In the genomic region with DNA sequence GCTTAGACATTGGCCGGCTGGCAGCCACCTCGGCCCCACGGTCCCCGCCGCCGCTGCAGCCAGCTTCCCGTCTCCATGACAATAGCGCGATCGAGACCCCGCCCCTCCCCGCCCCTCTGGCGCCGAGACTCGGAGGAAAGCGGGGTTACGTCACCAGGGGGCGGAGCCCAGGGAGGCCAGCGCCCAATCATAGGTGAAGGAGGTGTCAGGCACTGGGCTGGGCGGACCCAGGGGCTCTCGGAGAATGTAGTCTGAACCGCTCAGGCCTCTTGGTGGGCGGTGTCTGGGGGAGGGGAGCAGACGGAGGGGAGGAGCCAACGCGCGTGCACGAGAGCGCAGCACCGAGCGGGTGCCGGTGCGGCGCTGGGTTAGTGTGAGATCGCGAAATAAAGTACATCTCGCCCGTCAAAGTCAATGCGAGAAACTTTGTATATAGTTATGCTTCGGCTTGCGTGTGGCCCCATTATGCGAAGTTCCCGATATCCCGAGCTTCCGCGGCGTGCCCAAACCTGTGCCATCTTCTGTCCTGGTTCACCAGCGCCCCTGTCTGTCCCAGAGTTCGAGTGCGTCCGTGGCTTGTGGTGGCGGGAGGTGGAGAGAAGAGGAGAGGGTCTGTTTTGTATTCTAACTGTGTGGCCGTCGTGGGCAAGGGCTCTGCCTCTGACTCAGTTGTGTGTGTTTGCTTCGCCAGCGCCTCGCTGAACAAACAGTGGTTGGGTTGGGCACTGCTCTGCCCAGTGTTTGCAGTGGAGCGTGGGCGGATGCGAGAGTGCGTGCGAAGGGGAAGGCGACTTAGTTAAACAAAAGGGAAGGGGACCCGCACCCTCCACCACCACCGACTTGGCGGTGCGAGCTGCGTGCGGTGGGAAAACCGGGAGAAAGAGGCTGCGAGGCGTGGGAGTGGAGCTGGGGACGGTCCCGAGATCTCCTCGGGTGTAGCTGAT, we compare ENCODE assay signal across 1 cellular context.
TF ChIP-seq lines count a peak whose summit lies in the region.

No MANE protein-coding gene starts in this region.

TF ChIP-seq in HEK293, 187 proteins besides CTCF, POLR2A, EP300 and RAD21 (continued from another document and continues in another):
- TF ChIP-seq KLF17 (tag by site-specific recombination; IDR thresholded peaks at IDR 0.05) (peak; percentile 66), PATZ1 (tag by site-specific recombination; IDR thresholded peaks at IDR 0.05) (peak; percentile 26; the same call in 1 of the 2 replicates), GLIS2 (tag by site-specific recombination; IDR thresholded peaks at IDR 0.05) (peak; percentile 46; the same call in 1 of the 2 replicates), SP2 (tag by site-specific recombination; IDR thresholded peaks at IDR 0.05) (peak; percentile 92), ZNF335 (tag by site-specific recombination; conservative IDR thresholded peaks at IDR 0.05) (peak; percentile 87), SP3 (tag by site-specific recombination; IDR thresholded peaks at IDR 0.05) (peak; percentile 97), WT1 (tag by site-specific recombination; IDR thresholded peaks at IDR 0.05) (0 out of 2 replicates have a peak, but pooled peaks have one; percentile 9), ZNF548 (tag by site-specific recombination; IDR thresholded peaks at IDR 0.05) (peak; percentile 29; the same call in 1 of the 2 replicates), ZXDB (tag by site-specific recombination; IDR thresholded peaks at IDR 0.05) (peak; percentile 61; the same call in 1 of the 2 replicates), PRDM2 (tag by site-specific recombination; IDR thresholded peaks at IDR 0.05; ENCODE audit: borderline replicate concordance) (no peak), KLF16 (tag by site-specific recombination; IDR thresholded peaks at IDR 0.05) (peak; percentile 64), KLF10 (tag by site-specific recombination; IDR thresholded peaks at IDR 0.05) (peak; percentile 61; the same call in 1 of the 2 replicates), SCRT2 (tag by site-specific recombination; IDR thresholded peaks at IDR 0.05) (no peak), ZNF132 (tag by site-specific recombination; IDR thresholded peaks at IDR 0.05; ENCODE audit: borderline replicate concordance) (no peak), ZNF121 (tag by site-specific recombination; IDR thresholded peaks at IDR 0.05) (no peak), ZIC2 (tag by site-specific recombination; IDR thresholded peaks at IDR 0.05) (no peak), ZEB2 (tag by site-specific recombination; IDR thresholded peaks at IDR 0.05) (peak; percentile 64; the same call in 1 of the 2 replicates), ZNF670 (tag by site-specific recombination; IDR thresholded peaks at IDR 0.05; ENCODE audit: low read depth) (no peak), YY2 (tag by site-specific recombination; IDR thresholded peaks at IDR 0.05) (no peak), ZNF274 (IDR thresholded peaks at IDR 0.05; ENCODE audit: low read length) (no peak), ZNF274 (tag by site-specific recombination; IDR thresholded peaks at IDR 0.05; ENCODE audit: borderline replicate concordance) (no peak), ZFP37 (tag by site-specific recombination; IDR thresholded peaks at IDR 0.05) (no peak), ZNF114 (tag by site-specific recombination; IDR thresholded peaks at IDR 0.05) (no peak), ZNF600 (tag by site-specific recombination; IDR thresholded peaks at IDR 0.05) (peak; percentile 39; the same call in 1 of the 2 replicates), ZBTB17 (tag by site-specific recombination; IDR thresholded peaks at IDR 0.05) (no peak), ZNF366 (tag by site-specific recombination; conservative IDR thresholded peaks at IDR 0.05) (no peak), ZNF624 (tag by site-specific recombination; IDR thresholded peaks at IDR 0.05) (no peak), ZNF223 (tag by site-specific recombination; IDR thresholded peaks at IDR 0.05) (peak; percentile 68; the same call in 1 of the 2 replicates), ZFHX2 (tag by site-specific recombination; conservative IDR thresholded peaks at IDR 0.05) (peak; percentile 85), MZF1 (tag by site-specific recombination; IDR thresholded peaks at IDR 0.05; ENCODE audit: borderline replicate concordance) (no peak), ZNF16 (tag by site-specific recombination; IDR thresholded peaks at IDR 0.05; ENCODE audit: low read depth) (no peak)
- TF ChIP-seq, protein P1, sequence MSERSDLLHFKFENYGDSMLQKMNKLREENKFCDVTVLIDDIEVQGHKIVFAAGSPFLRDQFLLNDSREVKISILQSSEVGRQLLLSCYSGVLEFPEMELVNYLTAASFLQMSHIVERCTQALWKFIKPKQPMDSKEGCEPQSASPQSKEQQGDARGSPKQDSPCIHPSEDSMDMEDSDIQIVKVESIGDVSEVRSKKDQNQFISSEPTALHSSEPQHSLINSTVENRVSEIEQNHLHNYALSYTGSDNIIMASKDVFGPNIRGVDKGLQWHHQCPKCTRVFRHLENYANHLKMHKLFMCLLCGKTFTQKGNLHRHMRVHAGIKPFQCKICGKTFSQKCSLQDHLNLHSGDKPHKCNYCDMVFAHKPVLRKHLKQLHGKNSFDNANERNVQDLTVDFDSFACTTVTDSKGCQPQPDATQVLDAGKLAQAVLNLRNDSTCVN (tag by site-specific recombination; optimal IDR thresholded peaks at IDR 0.05) = peak; percentile 84
- TF ChIP-seq, protein P2, sequence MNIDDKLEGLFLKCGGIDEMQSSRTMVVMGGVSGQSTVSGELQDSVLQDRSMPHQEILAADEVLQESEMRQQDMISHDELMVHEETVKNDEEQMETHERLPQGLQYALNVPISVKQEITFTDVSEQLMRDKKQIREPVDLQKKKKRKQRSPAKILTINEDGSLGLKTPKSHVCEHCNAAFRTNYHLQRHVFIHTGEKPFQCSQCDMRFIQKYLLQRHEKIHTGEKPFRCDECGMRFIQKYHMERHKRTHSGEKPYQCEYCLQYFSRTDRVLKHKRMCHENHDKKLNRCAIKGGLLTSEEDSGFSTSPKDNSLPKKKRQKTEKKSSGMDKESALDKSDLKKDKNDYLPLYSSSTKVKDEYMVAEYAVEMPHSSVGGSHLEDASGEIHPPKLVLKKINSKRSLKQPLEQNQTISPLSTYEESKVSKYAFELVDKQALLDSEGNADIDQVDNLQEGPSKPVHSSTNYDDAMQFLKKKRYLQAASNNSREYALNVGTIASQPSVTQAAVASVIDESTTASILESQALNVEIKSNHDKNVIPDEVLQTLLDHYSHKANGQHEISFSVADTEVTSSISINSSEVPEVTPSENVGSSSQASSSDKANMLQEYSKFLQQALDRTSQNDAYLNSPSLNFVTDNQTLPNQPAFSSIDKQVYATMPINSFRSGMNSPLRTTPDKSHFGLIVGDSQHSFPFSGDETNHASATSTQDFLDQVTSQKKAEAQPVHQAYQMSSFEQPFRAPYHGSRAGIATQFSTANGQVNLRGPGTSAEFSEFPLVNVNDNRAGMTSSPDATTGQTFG (tag by site-specific recombination; IDR thresholded peaks at IDR 0.05; ENCODE audit: borderline replicate concordance) = no peak
- TF ChIP-seq, protein P3, sequence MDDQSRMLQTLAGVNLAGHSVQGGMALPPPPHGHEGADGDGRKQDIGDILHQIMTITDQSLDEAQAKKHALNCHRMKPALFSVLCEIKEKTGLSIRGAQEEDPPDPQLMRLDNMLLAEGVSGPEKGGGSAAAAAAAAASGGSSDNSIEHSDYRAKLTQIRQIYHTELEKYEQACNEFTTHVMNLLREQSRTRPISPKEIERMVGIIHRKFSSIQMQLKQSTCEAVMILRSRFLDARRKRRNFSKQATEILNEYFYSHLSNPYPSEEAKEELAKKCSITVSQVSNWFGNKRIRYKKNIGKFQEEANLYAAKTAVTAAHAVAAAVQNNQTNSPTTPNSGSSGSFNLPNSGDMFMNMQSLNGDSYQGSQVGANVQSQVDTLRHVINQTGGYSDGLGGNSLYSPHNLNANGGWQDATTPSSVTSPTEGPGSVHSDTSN (CRISPR knock-in tag; IDR thresholded peaks at IDR 0.05) = peak; percentile 59; the same call in 1 of the 2 replicates
- TF ChIP-seq, protein P4, sequence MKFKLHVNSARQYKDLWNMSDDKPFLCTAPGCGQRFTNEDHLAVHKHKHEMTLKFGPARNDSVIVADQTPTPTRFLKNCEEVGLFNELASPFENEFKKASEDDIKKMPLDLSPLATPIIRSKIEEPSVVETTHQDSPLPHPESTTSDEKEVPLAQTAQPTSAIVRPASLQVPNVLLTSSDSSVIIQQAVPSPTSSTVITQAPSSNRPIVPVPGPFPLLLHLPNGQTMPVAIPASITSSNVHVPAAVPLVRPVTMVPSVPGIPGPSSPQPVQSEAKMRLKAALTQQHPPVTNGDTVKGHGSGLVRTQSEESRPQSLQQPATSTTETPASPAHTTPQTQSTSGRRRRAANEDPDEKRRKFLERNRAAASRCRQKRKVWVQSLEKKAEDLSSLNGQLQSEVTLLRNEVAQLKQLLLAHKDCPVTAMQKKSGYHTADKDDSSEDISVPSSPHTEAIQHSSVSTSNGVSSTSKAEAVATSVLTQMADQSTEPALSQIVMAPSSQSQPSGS (tag by site-specific recombination; IDR thresholded peaks at IDR 0.05; ENCODE audit: low read depth) = peak; percentile 98
- TF ChIP-seq, protein P5, sequence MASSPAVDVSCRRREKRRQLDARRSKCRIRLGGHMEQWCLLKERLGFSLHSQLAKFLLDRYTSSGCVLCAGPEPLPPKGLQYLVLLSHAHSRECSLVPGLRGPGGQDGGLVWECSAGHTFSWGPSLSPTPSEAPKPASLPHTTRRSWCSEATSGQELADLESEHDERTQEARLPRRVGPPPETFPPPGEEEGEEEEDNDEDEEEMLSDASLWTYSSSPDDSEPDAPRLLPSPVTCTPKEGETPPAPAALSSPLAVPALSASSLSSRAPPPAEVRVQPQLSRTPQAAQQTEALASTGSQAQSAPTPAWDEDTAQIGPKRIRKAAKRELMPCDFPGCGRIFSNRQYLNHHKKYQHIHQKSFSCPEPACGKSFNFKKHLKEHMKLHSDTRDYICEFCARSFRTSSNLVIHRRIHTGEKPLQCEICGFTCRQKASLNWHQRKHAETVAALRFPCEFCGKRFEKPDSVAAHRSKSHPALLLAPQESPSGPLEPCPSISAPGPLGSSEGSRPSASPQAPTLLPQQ (tag by site-specific recombination; IDR thresholded peaks at IDR 0.05) = no peak
